Comparison of ENCODE assay signal across 32 cellular contexts in the genomic region with DNA sequence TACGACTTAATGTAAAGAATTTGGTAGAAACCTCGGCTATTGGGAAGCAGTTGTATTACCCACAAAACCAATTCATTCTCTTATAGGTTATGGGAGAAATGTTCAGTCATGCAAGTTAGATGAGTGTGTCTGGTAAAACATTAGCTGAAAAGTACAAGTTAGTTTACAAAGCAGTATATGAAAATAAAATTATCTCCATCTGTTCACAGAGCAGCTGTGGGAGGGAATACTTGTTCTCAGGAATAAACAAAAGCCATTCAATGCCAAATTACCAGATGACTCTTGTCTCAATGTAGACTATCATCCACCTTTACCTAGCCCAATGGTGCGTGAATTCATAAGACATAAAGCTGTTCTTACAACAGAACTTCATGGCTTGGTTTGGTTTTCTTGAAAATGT. TPM values are rescaled to one million over a fixed set of nuclear protein-coding genes. Genes with fewer than 3 reads are reported as not detected.
DNase-seq lines count a peak whose midpoint lies in the region; ATAC-seq and TF ChIP-seq lines count a peak whose summit lies in the region.
"Had no signal": no experiment of that assay in that cellular context is flagged by ENCODE, and none has a peak within 500 bp of the region (broad histone marks: within the 10 kb centered on the region; RNA-seq: fewer than 3 reads in every experiment).

No MANE protein-coding gene starts in this region.

- peak; percentile 90 for ATAC-seq in body of pancreas
- no peak for ATAC-seq in naive B cell (ENCODE audit: low read depth in 2 of 2)
- ATAC-seq in natural killer cell treated with Interleukin-12 subunit alpha and Interleukin-12 subunit beta and Interleukin-15 and Interleukin-18, amount 100 ng/mL, for 72 hours, result no peak
- ATAC-seq: CD8-positive, alpha-beta T cell; HepG2; K562; Panc1 had no signal

- in situ Hi-C loops in GM13976 (cut with MboI; ENCODE audit: low sequenced_read_pairs, unreplicated experiment), result no loop called here

- no peaks in the 10 kb centered on the region for H3K27me3 Mint-ChIP-seq in naive B cell
- H3K27me3 Mint-ChIP-seq in natural killer cell treated with Interleukin-12 subunit alpha and Interleukin-12 subunit beta and Interleukin-15 and Interleukin-18, amount 100 ng/mL, for 72 hours, result no peaks in the 10 kb centered on the region

- DNase-seq in DMS 273 (lab: John Stamatoyannopoulos, UW; ENCODE audit: unreplicated experiment), result peak; percentile 25
- DNase-seq in DMS 273 treated with DMSO at 0.1 percent for 48 hours (lab: John Stamatoyannopoulos, UW), result no peak
- no peak for DNase-seq in GM13976 (ENCODE audit: low spot score)
- peak in 2 of 4 donors; percentile 21 to 22 for DNase-seq in body of pancreas
- DNase-seq in naive B cell, result no peak
- DNase-seq in stimulated activated CD4-positive, alpha-beta T cell treated with anti-CD3 and anti-CD28 coated beads, Interleukin-1b, Interleukin-23, amount 100 ng/mL, for 48 hours, result no peak
- no peak for DNase-seq in natural killer cell treated with Interleukin-12 subunit alpha and Interleukin-12 subunit beta and Interleukin-15 and Interleukin-18, amount 100 ng/mL, for 72 hours (ENCODE audit: low spot score)
- no peak for DNase-seq in nucleus accumbens (lab: John Stamatoyannopoulos, UW)
- DNase-seq: AML-193; C1 segment of cervical spinal cord; CD8-positive, alpha-beta T cell; EL; GF-D8; GM23248; H9; HFFc6; MG63; NCI-H1436; NCI-H2029; NCI-H446; NCI-H526; NK-92 treated with Interleukin-12 subunit alpha and Interleukin-12 subunit beta, amount 100 ng/mL, for 24 hours; SIG-M5; SK-N-SH had no signal

- H3K4me1 Mint-ChIP-seq in naive B cell, result peaks cover 10 to 36% (median 27%) of the 10 kb centered on the region in 3 donors
- H3K4me1 Mint-ChIP-seq in natural killer cell treated with Interleukin-12 subunit alpha and Interleukin-12 subunit beta and Interleukin-15 and Interleukin-18, amount 100 ng/mL, for 72 hours (ENCODE audit: low read depth in 2 of 2), result no peaks in the 10 kb centered on the region
- H3K4me1 Mint-ChIP-seq: H9 had no signal

- H3K9me3 ChIP-seq in body of pancreas, result no peaks in the 10 kb centered on the region
- H3K9me3 ChIP-seq: MG63, SK-N-SH had no signal

- no peaks in the 10 kb centered on the region for H3K36me3 ChIP-seq in body of pancreas (replicated peaks in 1 of 2; ENCODE audit: insufficient read depth in 1 of 2, low read depth in 2 of 2)
- H3K36me3 ChIP-seq: MG63 had no signal

- peaks cover 22% of the 10 kb centered on the region for H3K4me1 ChIP-seq in body of pancreas

- TF ChIP-seq POLR2A in body of pancreas (IDR thresholded peaks at IDR 0.05), result no peak

- no peak overlapping the region for H3K4me3 ChIP-seq in body of pancreas
- H3K4me3 ChIP-seq: GM23248, K562, MG63 had no signal

- no peaks in the 10 kb centered on the region for H3K27me3 ChIP-seq in body of pancreas
- H3K27me3 ChIP-seq: MG63 had no signal

- no peak overlapping the region for H3K4me3 Mint-ChIP-seq in naive B cell
- no peak overlapping the region for H3K4me3 Mint-ChIP-seq in natural killer cell treated with Interleukin-12 subunit alpha and Interleukin-12 subunit beta and Interleukin-15 and Interleukin-18, amount 100 ng/mL, for 72 hours
- H3K4me3 Mint-ChIP-seq: CD8-positive, alpha-beta T cell; H9; HFFc6 had no signal

- no peaks in the 10 kb centered on the region for H3K9me3 Mint-ChIP-seq in naive B cell
- H3K9me3 Mint-ChIP-seq in natural killer cell treated with Interleukin-12 subunit alpha and Interleukin-12 subunit beta and Interleukin-15 and Interleukin-18, amount 100 ng/mL, for 72 hours, result no peaks in the 10 kb centered on the region
- H3K9me3 Mint-ChIP-seq: CD8-positive, alpha-beta T cell; H9; HFFc6 had no signal

- H3K27ac ChIP-seq in body of pancreas, result peak overlapping the region; percentile 5 to 52 (median 36)
- H3K27ac ChIP-seq: 22Rv1, GM23248, HL-60 had no signal

- TF ChIP-seq CTCF in GM13976 (IDR thresholded peaks at IDR 0.05; ENCODE audit: borderline replicate concordance, control extremely low read depth, extremely low read depth, insufficient read depth, missing control alignments) (peak; percentile 1), body of pancreas (IDR thresholded peaks at IDR 0.05) (no peak)

- H3K36me3 Mint-ChIP-seq in naive B cell, result peaks cover 33 to 42% of the 10 kb centered on the region in 2 donors
- H3K36me3 Mint-ChIP-seq in natural killer cell treated with Interleukin-12 subunit alpha and Interleukin-12 subunit beta and Interleukin-15 and Interleukin-18, amount 100 ng/mL, for 72 hours, result no peaks in the 10 kb centered on the region
- H3K36me3 Mint-ChIP-seq: CD8-positive, alpha-beta T cell had no signal

- 24 to 34% methylated on average over 3 of the region's 3 CpGs for WGBS in body of pancreas, 2 donors

- intact Hi-C loops in body of pancreas (cut with DNase I), result no loop called here

- H3K27ac Mint-ChIP-seq in naive B cell, result peak overlapping the region in 4 of 6 donors; percentile 27 to 78 (median 55)
- H3K27ac Mint-ChIP-seq in natural killer cell treated with Interleukin-12 subunit alpha and Interleukin-12 subunit beta and Interleukin-15 and Interleukin-18, amount 100 ng/mL, for 72 hours, result no peak overlapping the region
- H3K27ac Mint-ChIP-seq: CD8-positive, alpha-beta T cell; H9; HFFc6 had no signal

RNA-seq across cellular contexts. Expression of gene STAP1, which starts 28.6 kb away (rescaled TPM):
- total RNA-seq in body of pancreas, result not detected
- polyA plus RNA-seq in naive B cell (ENCODE audit: low read depth in 6 of 6), result 100 to 1,000 TPM; 166 to 237 (median 224) TPM
- total RNA-seq in natural killer cell treated with Interleukin-12 subunit alpha and Interleukin-12 subunit beta and Interleukin-15 and Interleukin-18, amount 100 ng/mL, for 72 hours, result 1 to 10 TPM; 7.5 to 9.6 TPM
- total RNA-seq: GM23248, H9, HepG2, HFFc6, HT-29, LHCN-M2 had no signal
- polyA plus RNA-seq: AG04450, GM23248, HepG2, SK-N-SH had no signal

RNA-seq across cellular contexts. Expression of gene CENPC, which starts 41.9 kb away (rescaled TPM):
- 10 to 100 TPM; 36.8 to 44.5 TPM for total RNA-seq in body of pancreas
- 10 to 100 TPM; 17.6 to 28.1 (median 21.9) TPM for polyA plus RNA-seq in naive B cell (ENCODE audit: low read depth in 6 of 6)
- total RNA-seq in natural killer cell treated with Interleukin-12 subunit alpha and Interleukin-12 subunit beta and Interleukin-15 and Interleukin-18, amount 100 ng/mL, for 72 hours, result 10 to 100 TPM; 31.5 to 43.5 TPM

Comparison
In these comparisons a context has a peak if more than half of its experiments do, and no peak if none do; other contexts are left out.
1. H3K27ac Mint-ChIP-seq: peak in naive B cell (4 of 6); none in natural killer cell treated with Interleukin-12 subunit alpha and Interleukin-12 subunit beta and Interleukin-15 and Interleukin-18, amount 100 ng/mL, for 72 hours (0 of 2).
2. RNA of gene STAP1, which starts 28.6 kb away (total RNA-seq): 7.5 to 9.6 TPM in natural killer cell treated with Interleukin-12 subunit alpha and Interleukin-12 subunit beta and Interleukin-15 and Interleukin-18, amount 100 ng/mL, for 72 hours; not detected in body of pancreas; every median in the first group is over 4 times any median in the second.